In the genomic region with DNA sequence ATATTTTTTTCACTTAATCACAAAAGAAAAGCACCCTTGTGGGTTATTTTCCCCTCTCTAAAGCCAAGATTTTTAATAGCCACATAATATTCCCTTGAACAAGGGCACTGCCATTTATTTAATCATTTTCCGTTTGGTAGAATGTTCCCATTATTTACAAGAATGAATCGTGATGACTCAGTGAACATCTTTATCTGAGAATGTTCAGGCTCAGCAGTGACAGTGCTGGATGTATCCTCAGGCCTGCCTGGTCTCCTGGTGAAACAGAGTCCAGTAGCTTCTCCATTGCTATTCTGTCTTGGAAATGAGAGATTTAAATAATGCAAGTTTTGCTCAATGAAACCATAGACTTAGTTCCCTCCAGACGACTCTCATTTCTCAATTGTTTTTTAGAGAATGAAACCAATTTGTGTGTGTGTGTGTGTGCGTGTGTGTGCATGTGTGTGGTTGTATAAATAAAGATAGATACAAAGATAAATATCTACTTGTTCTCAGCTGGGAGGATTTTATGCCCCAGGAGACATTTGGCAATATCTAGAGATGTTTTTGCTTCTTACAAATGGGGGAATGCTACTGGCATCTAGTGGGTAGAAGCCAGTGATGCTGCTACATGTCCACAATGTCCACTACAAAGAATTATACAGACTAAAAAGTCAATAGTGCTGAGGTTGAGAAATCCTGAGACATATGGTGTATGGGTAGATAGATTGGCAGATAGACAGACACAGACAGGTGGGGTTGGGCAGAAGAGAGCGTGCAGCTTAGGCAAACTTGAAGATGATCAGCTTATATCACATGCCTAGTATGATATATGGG, we compare ENCODE assay signal across 16 cellular contexts.
A peak's percentile ranks its signal among the peaks of the same experiment; 100 is the strongest.
DNase-seq lines count a peak whose midpoint lies in the region; ATAC-seq lines count a peak whose summit lies in the region.
"Had no signal": no experiment of that assay in that cellular context is flagged by ENCODE, and none has a peak within 500 bp of the region (broad histone marks: within the 10 kb centered on the region; RNA-seq: fewer than 3 reads in every experiment).

No MANE protein-coding gene starts in this region.

- peaks cover 100% of the 10 kb centered on the region for H3K36me3 ChIP-seq in SK-N-MC (ENCODE audit: insufficient read depth, low read length)
- H3K36me3 ChIP-seq: thyroid gland had no signal

- H3K27ac ChIP-seq in SK-N-MC: peak overlapping the region; percentile 60
- H3K27ac ChIP-seq: left ventricle myocardium inferior, thyroid gland had no signal

- H3K9ac ChIP-seq in SK-N-MC (ENCODE audit: insufficient read length): no peak overlapping the region

- H3K9me3 ChIP-seq in SK-N-MC (ENCODE audit: low read depth, low read length): no peaks in the 10 kb centered on the region
- H3K9me3 ChIP-seq: Caco-2, left ventricle myocardium inferior, thyroid gland had no signal

- peak; percentile 49 for DNase-seq in HCEC 1CT
- DNase-seq in SK-N-MC (ENCODE audit: low read depth, low spot score): no peak
- DNase-seq in fibroblast of gingiva (ENCODE audit: low read depth): peak; percentile 95
- peak; percentile 67 for DNase-seq in skeletal muscle cell (ENCODE audit: low read depth)
- DNase-seq in HuH-7.5 (ENCODE audit: low spot score): no peak
- no peak for DNase-seq in stimulated activated CD4-positive, alpha-beta T cell treated with anti-CD3 and anti-CD28 coated beads, Interleukin-2, amount 100 ng/mL, for 24 hours
- DNase-seq: activated CD4-positive, CD25-positive, alpha-beta regulatory T cell; activated naive CD8-positive, alpha-beta T cell treated with anti-CD3 and anti-CD28 coated beads, Interleukin-2, amount 50 U/mL, for 24 hours; Caco-2; head of caudate nucleus; Karpas-422; left ventricle myocardium inferior; NCI-H187 treated with DMSO at 0.1 percent for 48 hours; NK-92 treated with Interleukin-12 subunit alpha and Interleukin-12 subunit beta, amount 100 ng/mL, for 24 hours; thyroid gland had no signal

- no peak for ATAC-seq in GM18873 (IDR thresholded peaks at IDR 0.05; ENCODE audit: low FRiP score, unreplicated experiment)
- ATAC-seq: activated naive CD8-positive, alpha-beta T cell treated with anti-CD3 and anti-CD28 coated beads, Interleukin-2, amount 50 U/mL, for 24 hours had no signal

- H3K4me3 ChIP-seq in SK-N-MC (no peak overlapping the region), skeletal muscle cell (ENCODE audit: low read depth, low read length) (no peak overlapping the region)
- H3K4me3 ChIP-seq: left ventricle myocardium inferior, thyroid gland had no signal

Comparison
In these comparisons a context has a peak if more than half of its experiments do, and no peak if none do; other contexts are left out.
1. DNase-seq: peak in HCEC 1CT (single experiment), fibroblast of gingiva (single experiment) and skeletal muscle cell (single experiment); none in SK-N-MC (single experiment), HuH-7.5 (single experiment) and stimulated activated CD4-positive, alpha-beta T cell treated with anti-CD3 and anti-CD28 coated beads, Interleukin-2, amount 100 ng/mL, for 24 hours (0 of 2).